ENCODE assay signal across 15 cellular contexts in genomic region chr7:118179191-118179590, GRCh38. TPM values are rescaled to one million over a fixed set of nuclear protein-coding genes. Genes with fewer than 3 reads are reported as not detected.
A peak's percentile ranks its signal among the peaks of the same experiment; 100 is the strongest.
DNase-seq lines count a peak whose midpoint lies in the region; ATAC-seq and TF ChIP-seq lines count a peak whose summit lies in the region.
"Had no signal": no experiment of that assay in that cellular context is flagged by ENCODE, and none has a peak within 500 bp of the region (broad histone marks: within the 10 kb centered on the region; RNA-seq: fewer than 3 reads in every experiment).

No MANE protein-coding gene starts in this region.

- H3K27me3 ChIP-seq in SU-DHL-6 (ENCODE audit: low read length) (no peaks in the 10 kb centered on the region), thyroid gland (no peaks in the 10 kb centered on the region)
- H3K27me3 ChIP-seq: BLaER1 treated with 17β-estradiol and CSF1 and Interleukin-3, amounts not matched to agents 10 nM and 100 nM had no signal

- H3K4me2 ChIP-seq in SU-DHL-6 (ENCODE audit: low read depth, low read length, poor library complexity, severe bottlenecking) = peak overlapping the region; percentile 98
- H3K4me2 ChIP-seq: BLaER1 treated with 17β-estradiol and CSF1 and Interleukin-3, amounts not matched to agents 10 nM and 100 nM had no signal

- no peak overlapping the region for H2AFZ ChIP-seq in SU-DHL-6 (ENCODE audit: low read depth, low read length, severe bottlenecking)

- TF ChIP-seq CTCF in SU-DHL-6 (IDR thresholded peaks at IDR 0.05; ENCODE audit: insufficient read depth, low read length, poor library complexity, severe bottlenecking) (no peak), thyroid gland (IDR thresholded peaks at IDR 0.05) (no peak)

- H3K4me3 ChIP-seq in SU-DHL-6 (ENCODE audit: insufficient read depth, low read length, poor library complexity, severe bottlenecking) = peak overlapping the region; percentile 0
- no peak overlapping the region for H3K4me3 ChIP-seq in thyroid gland (replicated peaks in 1 of 3)
- H3K4me3 ChIP-seq: BLaER1 treated with 17β-estradiol and CSF1 and Interleukin-3, amounts not matched to agents 10 nM and 100 nM; HAP-1 had no signal

- no peaks in the 10 kb centered on the region for H4K20me1 ChIP-seq in SU-DHL-6 (ENCODE audit: low read depth, low read length)
- H4K20me1 ChIP-seq: BLaER1 treated with 17β-estradiol and CSF1 and Interleukin-3, amounts not matched to agents 10 nM and 100 nM had no signal

- peaks cover 19% of the 10 kb centered on the region for H3K79me2 ChIP-seq in SU-DHL-6 (ENCODE audit: insufficient read depth, low read length)

- H3K9ac ChIP-seq in SU-DHL-6 (ENCODE audit: low read length) = peak overlapping the region; percentile 50
- H3K9ac ChIP-seq: BLaER1 treated with 17β-estradiol and CSF1 and Interleukin-3, amounts not matched to agents 10 nM and 100 nM had no signal

- intact Hi-C loops in thyroid gland (cut with DNase I) = no loop called here

- WGBS in thyroid gland, 2 donors = 36 to 41% methylated on average over 2 of the region's 2 CpGs

- TF ChIP-seq POLR2A in GM18505 (IDR thresholded peaks at IDR 0.05; ENCODE audit: borderline replicate concordance, extremely low read depth, insufficient read depth, insufficient read length) (no peak), thyroid gland (IDR thresholded peaks at IDR 0.05) (no peak)

- peak; percentile 60 to 64 for DNase-seq in thyroid gland
- DNase-seq in stimulated activated CD4-positive, alpha-beta T cell treated with anti-CD3 and anti-CD28 coated beads, Interleukin-15, amount 100 ng/mL, for 24 hours = no peak
- DNase-seq in effector CD8-positive, alpha-beta T cell (lab: John Stamatoyannopoulos, UW) = no peak
- DNase-seq: CD8-positive, alpha-beta T cell; DMS 273 treated with DMSO at 0.1 percent for 48 hours; DMS53; DND-41 had no signal

- H3K9me3 ChIP-seq in SU-DHL-6 (ENCODE audit: insufficient read depth, low read length) (no peaks in the 10 kb centered on the region), thyroid gland (no peaks in the 10 kb centered on the region)
- H3K9me3 ChIP-seq: BLaER1 treated with 17β-estradiol and CSF1 and Interleukin-3, amounts not matched to agents 10 nM and 100 nM; HAP-1 had no signal

- H3K4me1 ChIP-seq in thyroid gland = no peaks in the 10 kb centered on the region

- ATAC-seq in GM18505 (IDR thresholded peaks at IDR 0.05; ENCODE audit: unreplicated experiment) = peak; percentile 19
- peak; percentile 38 for ATAC-seq in GM21360 (IDR thresholded peaks at IDR 0.05; ENCODE audit: unreplicated experiment)
- ATAC-seq in HG02885 (IDR thresholded peaks at IDR 0.05; ENCODE audit: poor library complexity, unreplicated experiment) = no peak
- ATAC-seq: CD8-positive, alpha-beta T cell had no signal

- peaks cover 52% of the 10 kb centered on the region for H3F3A ChIP-seq in SU-DHL-6 (ENCODE audit: insufficient read depth)

- no peaks in the 10 kb centered on the region for H3K9me2 ChIP-seq in SU-DHL-6 (replicated peaks; ENCODE audit: insufficient read depth, low read length)

- H3K27ac ChIP-seq in SU-DHL-6 (ENCODE audit: low read depth, low read length) (peak overlapping the region; percentile 97), thyroid gland (no peak overlapping the region)
- H3K27ac ChIP-seq: BLaER1 treated with 17β-estradiol and CSF1 and Interleukin-3, amounts not matched to agents 10 nM and 100 nM; HL-60 had no signal

- H3K36me3 ChIP-seq in SU-DHL-6 (ENCODE audit: low read length) (no peaks in the 10 kb centered on the region), thyroid gland (no peaks in the 10 kb centered on the region)
- H3K36me3 ChIP-seq: BLaER1 treated with 17β-estradiol and CSF1 and Interleukin-3, amounts not matched to agents 10 nM and 100 nM; HAP-1 had no signal

RNA-seq across cellular contexts. Expression of gene LSM8, which starts 4.8 kb away (rescaled TPM):
- 10 to 100 TPM; 28.2 to 42.9 (median 37.3) TPM for total RNA-seq in thyroid gland

RNA-seq across cellular contexts. Expression of gene ANKRD7, which starts 45.3 kb away (rescaled TPM):
- 1 to 10 TPM; 3.3 to 8.2 (median 5.1) TPM for total RNA-seq in thyroid gland
- total RNA-seq: B cell; CD8-positive, alpha-beta T cell had no signal

Comparison
In these comparisons a context has a peak if more than half of its experiments do, and no peak if none do; other contexts are left out.
1. DNase-seq: peak in thyroid gland (2 of 2); none in stimulated activated CD4-positive, alpha-beta T cell treated with anti-CD3 and anti-CD28 coated beads, Interleukin-15, amount 100 ng/mL, for 24 hours (single experiment) and effector CD8-positive, alpha-beta T cell (single experiment).